In the genomic region with DNA sequence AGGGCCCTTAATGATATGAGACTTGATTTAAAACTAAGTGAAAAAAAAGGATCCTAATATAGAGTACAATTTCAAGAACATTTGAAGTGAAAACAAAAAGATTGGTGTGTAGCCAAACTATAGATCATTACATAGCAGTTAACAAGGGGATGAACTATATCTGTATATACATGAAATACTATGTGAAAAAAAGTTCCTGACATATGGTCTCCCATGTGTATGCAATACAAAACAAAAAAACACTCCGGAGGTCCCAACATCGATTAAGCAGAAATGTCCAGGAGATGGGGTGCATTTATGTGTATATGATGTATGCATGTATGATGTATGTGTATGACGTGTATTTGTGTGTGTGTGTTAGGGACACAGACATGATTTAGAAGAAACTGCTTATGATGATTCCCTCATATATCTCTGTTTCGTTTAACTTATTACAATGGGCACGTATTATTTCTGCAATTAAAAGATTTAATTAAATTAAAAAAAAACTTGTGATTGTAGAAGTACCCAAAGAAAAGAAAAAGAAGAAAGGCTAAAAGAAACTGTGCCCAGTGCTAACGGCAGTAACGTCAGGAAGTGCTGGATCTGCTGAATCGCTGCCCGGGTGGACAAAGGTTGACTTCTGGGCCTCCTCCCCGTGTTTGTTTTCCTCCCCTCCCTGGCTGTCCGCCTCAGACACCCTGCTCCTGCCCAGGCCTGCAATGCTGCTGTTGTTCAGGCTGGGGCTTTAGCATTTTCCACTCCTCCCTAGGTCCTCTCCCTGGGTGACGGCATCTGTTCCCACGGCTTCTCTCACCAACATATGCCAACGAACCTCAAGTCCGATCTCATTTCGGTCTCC, we compare ENCODE assay signal across 1 cellular context.
A peak's percentile ranks its signal among the peaks of the same experiment; 100 is the strongest.
TF ChIP-seq lines count a peak whose summit lies in the region.

No MANE protein-coding gene starts in this region.

TF ChIP-seq in HepG2, 621 proteins besides CTCF, POLR2A, EP300 and RAD21 (continued from another document):
- TF ChIP-seq, protein P1, sequence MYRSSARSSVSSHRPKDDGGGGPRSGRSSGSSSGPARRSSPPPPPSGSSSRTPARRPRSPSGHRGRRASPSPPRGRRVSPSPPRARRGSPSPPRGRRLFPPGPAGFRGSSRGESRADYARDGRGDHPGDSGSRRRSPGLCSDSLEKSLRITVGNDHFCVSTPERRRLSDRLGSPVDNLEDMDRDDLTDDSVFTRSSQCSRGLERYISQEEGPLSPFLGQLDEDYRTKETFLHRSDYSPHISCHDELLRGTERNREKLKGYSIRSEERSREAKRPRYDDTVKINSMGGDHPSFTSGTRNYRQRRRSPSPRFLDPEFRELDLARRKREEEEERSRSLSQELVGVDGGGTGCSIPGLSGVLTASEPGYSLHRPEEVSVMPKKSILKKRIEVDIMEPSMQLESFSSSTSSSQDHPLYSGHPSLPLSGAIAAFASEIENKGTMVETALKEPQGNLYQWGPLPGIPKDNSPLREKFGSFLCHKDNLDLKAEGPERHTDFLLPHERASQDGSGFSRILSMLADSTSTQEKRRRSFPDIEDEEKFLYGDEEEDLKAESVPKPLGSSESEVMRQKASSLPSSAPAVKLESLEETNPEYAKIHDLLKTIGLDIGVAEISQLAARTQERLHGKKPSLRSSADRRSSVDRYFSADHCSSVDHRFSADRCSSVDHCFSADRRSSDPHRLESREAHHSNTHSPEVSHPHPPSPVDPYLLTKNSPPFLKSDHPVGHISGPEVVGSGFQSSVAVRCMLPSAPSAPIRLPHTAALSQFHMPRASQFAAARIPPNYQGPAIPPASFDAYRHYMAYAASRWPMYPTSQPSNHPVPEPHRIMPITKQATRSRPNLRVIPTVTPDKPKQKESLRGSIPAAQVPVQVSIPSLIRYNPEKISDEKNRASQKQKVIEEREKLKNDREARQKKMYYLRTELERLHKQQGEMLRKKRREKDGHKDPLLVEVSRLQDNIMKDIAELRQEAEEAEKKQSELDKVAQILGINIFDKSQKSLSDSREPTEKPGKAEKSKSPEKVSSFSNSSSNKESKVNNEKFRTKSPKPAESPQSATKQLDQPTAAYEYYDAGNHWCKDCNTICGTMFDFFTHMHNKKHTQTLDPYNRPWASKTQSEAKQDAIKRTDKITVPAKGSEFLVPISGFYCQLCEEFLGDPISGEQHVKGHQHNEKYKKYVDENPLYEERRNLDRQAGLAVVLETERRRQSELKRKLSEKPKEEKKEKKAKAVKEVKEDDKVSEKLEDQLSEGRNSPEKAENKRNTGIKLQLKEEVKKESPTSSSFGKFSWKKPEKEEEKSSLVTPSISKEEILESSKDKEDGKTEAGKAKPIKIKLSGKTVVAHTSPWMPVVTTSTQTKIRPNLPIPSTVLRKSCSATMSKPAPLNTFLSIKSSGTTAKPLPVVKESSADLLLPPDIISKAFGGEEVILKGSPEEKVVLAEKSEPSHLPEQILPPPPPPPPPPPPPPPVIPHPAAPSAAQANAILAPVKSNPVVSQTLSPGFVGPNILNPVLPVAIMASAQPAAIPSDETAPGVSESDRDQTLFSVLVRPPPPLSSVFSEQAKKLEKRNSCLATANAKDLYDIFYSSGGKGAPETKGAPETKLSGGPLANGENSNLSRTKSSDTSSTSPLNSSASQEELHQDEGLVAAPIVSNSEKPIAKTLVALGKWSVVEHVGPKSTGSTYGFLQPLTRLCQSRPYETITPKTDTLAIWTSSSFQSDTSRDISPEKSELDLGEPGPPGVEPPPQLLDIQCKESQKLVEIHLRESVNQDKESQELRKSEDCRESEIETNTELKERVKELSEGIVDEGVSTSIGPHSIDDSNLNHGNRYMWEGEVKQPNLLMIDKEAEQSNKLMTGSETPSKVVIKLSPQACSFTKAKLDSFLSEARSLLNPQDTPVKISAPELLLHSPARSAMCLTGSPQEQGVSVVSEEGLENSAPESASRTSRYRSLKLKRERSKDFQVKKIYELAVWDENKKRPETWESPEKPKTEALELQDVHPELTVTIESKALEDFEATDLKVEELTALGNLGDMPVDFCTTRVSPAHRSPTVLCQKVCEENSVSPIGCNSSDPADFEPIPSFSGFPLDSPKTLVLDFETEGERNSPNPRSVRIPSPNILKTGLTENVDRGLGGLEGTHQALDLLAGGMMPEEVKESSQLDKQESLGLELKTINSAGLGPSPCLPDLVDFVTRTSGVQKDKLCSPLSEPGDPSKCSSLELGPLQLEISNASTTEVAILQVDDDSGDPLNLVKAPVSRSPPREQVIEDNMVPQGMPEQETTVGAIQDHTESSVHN (CRISPR knock-in tag; IDR thresholded peaks at IDR 0.05) = no peak
- no peak for TF ChIP-seq MXI1 (IDR thresholded peaks at IDR 0.05; ENCODE audit: borderline replicate concordance, low read depth, low read length)
- TF ChIP-seq CREB1 (IDR thresholded peaks at IDR 0.05) = peak; percentile 69
- TF ChIP-seq CREB1 (CRISPR knock-in tag; IDR thresholded peaks at IDR 0.05) = no peak
- TF ChIP-seq ZNF10 (CRISPR knock-in tag; IDR thresholded peaks at IDR 0.05; ENCODE audit: borderline replicate concordance, low read depth) = no peak
- TF ChIP-seq ZNF557 (CRISPR knock-in tag; IDR thresholded peaks at IDR 0.05) = no peak
- TF ChIP-seq, protein P2, sequence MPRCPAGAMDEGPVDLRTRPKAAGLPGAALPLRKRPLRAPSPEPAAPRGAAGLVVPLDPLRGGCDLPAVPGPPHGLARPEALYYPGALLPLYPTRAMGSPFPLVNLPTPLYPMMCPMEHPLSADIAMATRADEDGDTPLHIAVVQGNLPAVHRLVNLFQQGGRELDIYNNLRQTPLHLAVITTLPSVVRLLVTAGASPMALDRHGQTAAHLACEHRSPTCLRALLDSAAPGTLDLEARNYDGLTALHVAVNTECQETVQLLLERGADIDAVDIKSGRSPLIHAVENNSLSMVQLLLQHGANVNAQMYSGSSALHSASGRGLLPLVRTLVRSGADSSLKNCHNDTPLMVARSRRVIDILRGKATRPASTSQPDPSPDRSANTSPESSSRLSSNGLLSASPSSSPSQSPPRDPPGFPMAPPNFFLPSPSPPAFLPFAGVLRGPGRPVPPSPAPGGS (CRISPR knock-in tag; IDR thresholded peaks at IDR 0.05) = no peak
- no peak for TF ChIP-seq ZNF615 (CRISPR knock-in tag; IDR thresholded peaks at IDR 0.05; ENCODE audit: borderline replicate concordance)
- TF ChIP-seq DMAP1 (CRISPR knock-in tag; IDR thresholded peaks at IDR 0.05) = peak; percentile 71; the same call in 1 of the 2 replicates
- TF ChIP-seq SATB2 (CRISPR knock-in tag; IDR thresholded peaks at IDR 0.05) = no peak
- no peak for TF ChIP-seq ZZZ3 (CRISPR knock-in tag; IDR thresholded peaks at IDR 0.05; ENCODE audit: borderline replicate concordance)
- peak; percentile 75; the same call in 1 of the 2 replicates for TF ChIP-seq MTA1 (CRISPR knock-in tag; IDR thresholded peaks at IDR 0.05; ENCODE audit: borderline replicate concordance)
